In genomic region chr16:88930716-88931115, GRCh38 we compare ENCODE assay signal across 9 cellular contexts. TPM values are rescaled to one million over a fixed set of nuclear protein-coding genes. Genes with fewer than 3 reads are reported as not detected.
"Had no signal": no experiment of that assay in that cellular context is flagged by ENCODE, and none has a peak within 500 bp of the region (broad histone marks: within the 10 kb centered on the region; RNA-seq: fewer than 3 reads in every experiment).

No MANE protein-coding gene starts in this region.

- H3K27ac ChIP-seq: KMS-11 had no signal

- H3K27me3 Mint-ChIP-seq: IgD-negative memory B cell had no signal

- H3K9me3 Mint-ChIP-seq: IgD-negative memory B cell had no signal

- H3K36me3 Mint-ChIP-seq: IgD-negative memory B cell had no signal

- H3K9me3 ChIP-seq: HAP-1 had no signal

- H3K4me3 ChIP-seq: GM23338, HAP-1 had no signal

- DNase-seq: H7, HFFc6, KBM-7 had no signal

- H3K27ac Mint-ChIP-seq: GM23338, HFFc6 had no signal

- ATAC-seq: GM23338, HCT116 had no signal

- H3K4me1 ChIP-seq: HAP-1 had no signal

- H3K4me3 Mint-ChIP-seq: GM23338, HFFc6 had no signal

- H3K36me3 ChIP-seq: HAP-1 had no signal

- H3K9ac ChIP-seq: KMS-11 had no signal

- H3K4me2 ChIP-seq: GM23338, KMS-11 had no signal

- H2AFZ ChIP-seq: GM23338 had no signal

RNA-seq across cellular contexts. Expression of gene CBFA2T3, which starts 46.3 kb away (rescaled TPM):
- total RNA-seq: H4, HFFc6 had no signal
